ENCODE assay signal across 33 cellular contexts in the genomic region with DNA sequence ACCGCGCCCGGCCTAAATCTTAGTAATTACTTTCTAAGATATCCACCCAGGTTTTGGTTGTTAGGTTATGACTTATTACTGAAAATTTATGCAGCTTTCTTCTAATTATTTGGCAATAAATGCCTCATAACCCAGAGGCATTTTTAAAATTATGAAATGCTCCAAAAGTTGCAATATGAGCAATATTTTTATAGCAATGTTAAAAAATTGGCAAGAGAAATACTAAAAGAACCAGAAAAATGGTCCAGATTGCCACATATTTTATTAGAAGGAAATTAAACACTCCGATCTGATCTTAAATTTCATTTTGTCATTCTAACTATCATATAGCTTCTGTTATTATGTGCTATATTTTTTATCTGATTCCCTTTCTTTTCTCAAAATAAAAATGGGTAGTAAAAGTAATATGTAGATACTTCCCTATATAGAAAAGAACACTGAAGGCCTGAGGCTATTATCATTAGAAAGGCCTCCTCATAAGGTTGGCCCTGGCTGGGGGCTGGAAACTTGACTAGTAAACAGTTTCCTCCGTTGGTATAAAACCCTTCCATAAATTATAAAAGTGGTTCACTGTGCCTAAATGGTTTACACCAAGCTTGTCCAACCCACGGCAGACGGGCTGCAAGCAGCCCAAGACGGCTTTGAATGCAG.
"Had no signal": no experiment of that assay in that cellular context is flagged by ENCODE, and none has a peak within 500 bp of the region (broad histone marks: within the 10 kb centered on the region; RNA-seq: fewer than 3 reads in every experiment).

No MANE protein-coding gene starts in this region.

- H3K4me3 Mint-ChIP-seq: activated B cell treated with CpG ODN at 0.5 μM for 24 hours; activated CD8-positive, alpha-beta T cell treated with anti-CD3 and anti-CD28 coated beads for 36 hours; activated naive CD4-positive, alpha-beta T cell treated with anti-CD3 and anti-CD28 coated beads, Interleukin-2, amount 10 ng/mL, durations not matched to agents 7 days and 5 days; activated naive CD8-positive, alpha-beta T cell; activated naive CD8-positive, alpha-beta T cell treated with anti-CD3 and anti-CD28 coated beads, Interleukin-2, amount 50 U/mL, for 24 hours; activated T-cell treated with anti-CD3 and anti-CD28 coated beads, Interleukin-2, amount 50 U/mL, for 24 hours; T-helper 1 cell treated with Interleukin-12 subunit alpha and Interleukin-12 subunit beta and Interleukin-4 antibody, amounts not matched to agents 30 μg/mL and 1 μg/mL, for 36 hours had no signal

- H3K4me1 ChIP-seq: SJCRH30 had no signal

- H3K27me3 Mint-ChIP-seq: activated B cell treated with CpG ODN at 0.5 μM for 24 hours; activated CD8-positive, alpha-beta T cell treated with anti-CD3 and anti-CD28 coated beads for 36 hours; activated naive CD4-positive, alpha-beta T cell treated with anti-CD3 and anti-CD28 coated beads, Interleukin-2, amount 10 ng/mL, durations not matched to agents 7 days and 5 days; activated naive CD8-positive, alpha-beta T cell; activated naive CD8-positive, alpha-beta T cell treated with anti-CD3 and anti-CD28 coated beads, Interleukin-2, amount 50 U/mL, for 24 hours; activated T-cell treated with anti-CD3 and anti-CD28 coated beads, Interleukin-2, amount 50 U/mL, for 24 hours had no signal

- H3K36me3 ChIP-seq: brain microvascular endothelial cell, SJCRH30 had no signal

- H3K9me3 Mint-ChIP-seq: T-helper 1 cell treated with Interleukin-12 subunit alpha and Interleukin-12 subunit beta and Interleukin-4 antibody, amounts not matched to agents 30 μg/mL and 1 μg/mL, for 36 hours had no signal

- H3K27ac Mint-ChIP-seq: activated B cell treated with CpG ODN at 0.5 μM for 24 hours; activated CD8-positive, alpha-beta T cell treated with anti-CD3 and anti-CD28 coated beads for 36 hours; activated naive CD4-positive, alpha-beta T cell treated with anti-CD3 and anti-CD28 coated beads, Interleukin-2, amount 10 ng/mL, durations not matched to agents 7 days and 5 days; activated naive CD8-positive, alpha-beta T cell; activated naive CD8-positive, alpha-beta T cell treated with anti-CD3 and anti-CD28 coated beads, Interleukin-2, amount 50 U/mL, for 24 hours; activated T-cell treated with anti-CD3 and anti-CD28 coated beads, Interleukin-2, amount 50 U/mL, for 24 hours; activated T-helper 2 cell treated with anti-CD3 and anti-CD28 coated beads, Interferon-gamma antibody, Interleukin-2, Interleukin-4, amounts not matched to agents 10 μg/mL and 5 μg/mL and 100 μg/mL, durations not matched to agents 14 hours and 24 hours and 36 hours; T-helper 1 cell treated with Interleukin-12 subunit alpha and Interleukin-12 subunit beta and Interleukin-4 antibody, amounts not matched to agents 30 μg/mL and 1 μg/mL, for 36 hours had no signal

- DNase-seq: activated B cell treated with CpG ODN at 0.5 μM for 24 hours; activated CD4-positive, alpha-beta T cell treated with anti-CD3 and anti-CD28 coated beads for 4 hours; activated CD4-positive, alpha-beta T cell treated with anti-CD3 and anti-CD28 coated beads, Interleukin-2, amount 50 U/mL, for 4 hours; activated CD4-positive, CD25-positive, alpha-beta regulatory T cell treated with anti-CD3 and anti-CD28 coated beads, Interleukin-2, amount 50 U/mL, for 72 hours; activated CD8-positive, alpha-beta T cell treated with anti-CD3 and anti-CD28 coated beads for 36 hours; activated gamma-delta T cell treated with Interleukin-2 at 50 U/mL for 16 hours; activated naive CD4-positive, alpha-beta T cell treated with anti-CD3 and anti-CD28 coated beads, Interleukin-2, amount 10 ng/mL, durations not matched to agents 7 days and 5 days; activated naive CD8-positive, alpha-beta T cell treated with anti-CD3 and anti-CD28 coated beads, Interleukin-2, amount 50 U/mL, for 24 hours; activated T-cell treated with anti-CD3 and anti-CD28 coated beads, Interleukin-2, amount 50 U/mL, for 24 hours; amniotic stem cell; aorta; brain microvascular endothelial cell; central memory CD4-positive, alpha-beta T cell; Kasumi-1; KG1; MG63; NCI-H1092; NCI-H1436 treated with DMSO at 0.1 percent for 48 hours; NCI-H1694 treated with DMSO at 0.1 percent for 48 hours; NCI-H2029; NCI-H510A; NCI-H526; NCI-H748 treated with DMSO at 0.1 percent for 48 hours; NK-92 treated with Interleukin-12 subunit alpha and Interleukin-12 subunit beta, amount 100 ng/mL, for 24 hours; SHP77; SJCRH30; SK-N-SH; T-helper 9 cell had no signal

- H3K27ac ChIP-seq: brain microvascular endothelial cell, SJCRH30, VCaP had no signal

- H3K4me1 Mint-ChIP-seq: activated naive CD4-positive, alpha-beta T cell treated with anti-CD3 and anti-CD28 coated beads, Interleukin-2, amount 10 ng/mL, durations not matched to agents 7 days and 5 days had no signal

- ATAC-seq: activated CD8-positive, alpha-beta T cell treated with anti-CD3 and anti-CD28 coated beads for 36 hours; activated naive CD8-positive, alpha-beta T cell treated with anti-CD3 and anti-CD28 coated beads, Interleukin-2, amount 50 U/mL, for 24 hours; Panc1 had no signal

- H3K9me3 ChIP-seq: MG63, SJCRH30, SK-N-SH had no signal

- H3K4me3 ChIP-seq: MG63, SJCRH30 had no signal

- H3K27me3 ChIP-seq: brain microvascular endothelial cell, MG63, SJCRH30 had no signal
